27 cellular contexts compared by ENCODE assay signal in the genomic region with DNA sequence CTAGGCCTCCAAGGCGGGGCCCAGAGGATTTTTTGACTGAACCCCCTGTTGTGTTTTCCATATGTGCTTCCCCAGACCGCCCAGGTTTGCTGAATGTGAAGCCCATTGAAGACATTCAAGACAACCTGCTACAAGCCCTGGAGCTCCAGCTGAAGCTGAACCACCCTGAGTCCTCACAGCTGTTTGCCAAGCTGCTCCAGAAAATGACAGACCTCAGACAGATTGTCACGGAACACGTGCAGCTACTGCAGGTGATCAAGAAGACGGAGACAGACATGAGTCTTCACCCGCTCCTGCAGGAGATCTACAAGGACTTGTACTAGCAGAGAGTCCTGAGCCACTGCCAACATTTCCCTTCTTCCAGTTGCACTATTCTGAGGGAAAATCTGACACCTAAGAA. TPM values are rescaled to one million over a fixed set of nuclear protein-coding genes. Genes with fewer than 3 reads are reported as not detected.
DNase-seq lines count a peak whose midpoint lies in the region; ATAC-seq, FAIRE-seq and TF ChIP-seq lines count a peak whose summit lies in the region.
"Had no signal": no experiment of that assay in that cellular context is flagged by ENCODE, and none has a peak within 500 bp of the region (broad histone marks: within the 10 kb centered on the region; RNA-seq: fewer than 3 reads in every experiment).

No MANE protein-coding gene starts in this region.

- no peaks in the 10 kb centered on the region for H3K36me3 Mint-ChIP-seq in natural killer cell
- H3K36me3 Mint-ChIP-seq: CD8-positive, alpha-beta memory T cell had no signal

- BruUV-seq in K562 (replicated peaks; lab: Mats Ljungman, UMichigan): no TSS peak

- H4K20me1 ChIP-seq in K562 (replicated peaks; ENCODE audit: control insufficient read depth, insufficient read depth, low read length): no peaks in the 10 kb centered on the region
- H4K20me1 ChIP-seq: BLaER1 treated with 17β-estradiol and CSF1 and Interleukin-3, amounts not matched to agents 10 nM and 100 nM had no signal

- no peak overlapping the region for H3K4me2 ChIP-seq in K562 (ENCODE audit: insufficient read depth, low read length)
- H3K4me2 ChIP-seq: A549; BLaER1 treated with 17β-estradiol and CSF1 and Interleukin-3, amounts not matched to agents 10 nM and 100 nM had no signal

- no peak overlapping the region for H2AFZ ChIP-seq in K562 (ENCODE audit: low read depth, low read length)
- H2AFZ ChIP-seq: GM23248 had no signal

- in situ Hi-C loops in K562 (cut with MboI): no loop called here

- intact Hi-C loops in K562 (cut with micrococcal nuclease) (no loop called here), posterior vena cava (cut with DNase I) (no loop called here), natural killer cell (cut with micrococcal nuclease) (no loop called here)

- ATAC-seq in K562 (no peak), natural killer cell (no peak)
- ATAC-seq: A549, GM12878 had no signal

- H3K9me1 ChIP-seq in K562 (ENCODE audit: control insufficient read depth, insufficient read depth, low read length): no peaks in the 10 kb centered on the region

- no peak for TF ChIP-seq POLR2A in K562 (conservative IDR thresholded peaks at IDR 0.05)

- H3K36me3 ChIP-seq in K562 (ENCODE audit: control insufficient read depth, insufficient read depth, low read length): no peaks in the 10 kb centered on the region
- H3K36me3 ChIP-seq: BE2C; BLaER1 treated with 17β-estradiol and CSF1 and Interleukin-3, amounts not matched to agents 10 nM and 100 nM had no signal

- no peaks in the 10 kb centered on the region for H3K4me1 ChIP-seq in K562 (replicated peaks in 1 of 2; ENCODE audit: control insufficient read depth in 2 of 2, insufficient read depth in 2 of 2, low read length in 2 of 2)
- H3K4me1 ChIP-seq: A549; BE2C; BLaER1 treated with 17β-estradiol and CSF1 and Interleukin-3, amounts not matched to agents 10 nM and 100 nM had no signal

- TF ChIP-seq EP300 in K562 (IDR thresholded peaks at IDR 0.05; ENCODE audit: low read length): no peak

- no peaks in the 10 kb centered on the region for H3K79me2 ChIP-seq in K562 (ENCODE audit: control insufficient read depth, insufficient read depth, low read length)

- H3K9me3 ChIP-seq in K562 (replicated peaks; ENCODE audit: control insufficient read depth, insufficient read depth, low read depth, low read length): no peaks in the 10 kb centered on the region
- H3K9me3 ChIP-seq: A549; BE2C; BLaER1 treated with 17β-estradiol and CSF1 and Interleukin-3, amounts not matched to agents 10 nM and 100 nM had no signal

- no peak overlapping the region for H3K9ac ChIP-seq in K562 (ENCODE audit: insufficient read depth in 1 of 2, low read depth in 2 of 2, low read length in 2 of 2)
- H3K9ac ChIP-seq: BLaER1 treated with 17β-estradiol and CSF1 and Interleukin-3, amounts not matched to agents 10 nM and 100 nM; GM23248 had no signal

- TF ChIP-seq CTCF in K562 (IDR thresholded peaks at IDR 0.05 in 2 of 3, conservative IDR thresholded peaks at IDR 0.05 in 1 of 3; ENCODE audit: insufficient read depth in 2 of 3, low read depth in 1 of 3, low read length in 3 of 3): no peak
- no peak for TF ChIP-seq CTCF in natural killer cell (IDR thresholded peaks at IDR 0.05)

- no peak overlapping the region for H3K27ac ChIP-seq in K562 (ENCODE audit: extremely low read depth, low read depth, low read length)
- H3K27ac ChIP-seq: A549; BLaER1 treated with 17β-estradiol and CSF1 and Interleukin-3, amounts not matched to agents 10 nM and 100 nM; GM23248 had no signal

- peaks cover 27 to 41% of the 10 kb centered on the region in 2 experiments for H3K27me3 ChIP-seq in K562 (ENCODE audit: control insufficient read depth in 2 of 2, insufficient read depth in 2 of 2, low read length in 2 of 2)
- H3K27me3 ChIP-seq: BE2C; BLaER1 treated with 17β-estradiol and CSF1 and Interleukin-3, amounts not matched to agents 10 nM and 100 nM had no signal

- no peak for TF ChIP-seq RAD21 in K562 (CRISPR knock-in tag; conservative IDR thresholded peaks at IDR 0.05 in 1 of 2, IDR thresholded peaks at IDR 0.05 in 1 of 2)

- CTCF ChIA-PET in K562 (lab: Yijun Ruan, JAX; ENCODE audit: low intra/inter-chr PET ratio): no interaction called here

- no peak overlapping the region for H3K4me3 Mint-ChIP-seq in natural killer cell
- H3K4me3 Mint-ChIP-seq: CD14-positive monocyte; CD4-positive, alpha-beta T cell; CD8-positive, alpha-beta memory T cell had no signal

- WGBS in K562 (ENCODE audit: insufficient coverage, low coverage, missing lambda C conversion rate): under 1% methylated on average over 6 of the region's 6 CpGs

- no peak overlapping the region for H3K27ac Mint-ChIP-seq in natural killer cell
- H3K27ac Mint-ChIP-seq: CD4-positive, alpha-beta T cell; CD8-positive, alpha-beta memory T cell had no signal

- H3K9me3 Mint-ChIP-seq in natural killer cell: no peaks in the 10 kb centered on the region
- H3K9me3 Mint-ChIP-seq: CD4-positive, alpha-beta T cell; CD8-positive, alpha-beta memory T cell had no signal

- no peak for FAIRE-seq in K562 (lab: Jason Lieb, UNC)
- FAIRE-seq: A549, D721Med, GM12878, GM19239, H1 had no signal

- peaks cover 10 to 11% of the 10 kb centered on the region in 2 donors for H3K27me3 Mint-ChIP-seq in natural killer cell (ENCODE audit: low read depth in 2 of 2)
- H3K27me3 Mint-ChIP-seq: CD4-positive, alpha-beta T cell had no signal

- H3K4me3 ChIP-seq in K562: no peak overlapping the region
- H3K4me3 ChIP-seq: A549; BLaER1 treated with 17β-estradiol and CSF1 and Interleukin-3, amounts not matched to agents 10 nM and 100 nM; GM12878; GM23248 had no signal

- DNase-seq in NCI-H2171 treated with DMSO at 0.1 percent for 48 hours (lab: John Stamatoyannopoulos, UW) (peak; percentile 39), NCI-H2171 (lab: John Stamatoyannopoulos, UW) (no peak), K562 (ENCODE audit: extremely low read depth in 1 of 4, low spot score in 3 of 4) (no peak), posterior vena cava (ENCODE audit: low spot score) (peak; percentile 29), NCI-H2081 (lab: John Stamatoyannopoulos, UW) (no peak), natural killer cell (no peak), kidney tubule cell (ENCODE audit: low spot score) (no peak)
- DNase-seq: 8988T; ACHN; AML-193; BE2C; CD4-positive, alpha-beta T cell; CD8-positive, alpha-beta memory T cell; DMS153; DMS79; EL; GDM1; GM23248; H7; HCEC 1CT had no signal

- POLR2A ChIA-PET in K562 (lab: Yijun Ruan, JAX): interaction anchor here (0.8 kb wide), 1 partner anchor 24 kb away, joined by 3 read pairs; no protein-coding TSS in a partner anchor

- no peaks in the 10 kb centered on the region for H3K4me1 Mint-ChIP-seq in natural killer cell
- H3K4me1 Mint-ChIP-seq: CD8-positive, alpha-beta memory T cell had no signal

TF ChIP-seq in K562, 482 proteins besides CTCF, POLR2A, EP300 and RAD21:
- TF ChIP-seq TEAD2 (tag; IDR thresholded peaks at IDR 0.05): no peak
- peak; percentile 86; the same call in 1 of the 2 replicates for TF ChIP-seq CREM (IDR thresholded peaks at IDR 0.05; ENCODE audit: low read depth)

RNA-seq across cellular contexts. Expression of a gene that starts 50.5 kb away (rescaled TPM):
- 122 and 144 TPM in 2 replicates for total RNA-seq in K562 (2011; cell fraction: chromatin; rRNA removed; ENCODE audit: low replicate concordance)
- total RNA-seq in K562 (2011; cell fraction: nucleolus; rRNA removed): 63.7 and 68.7 TPM in 2 replicates
- 97.8 and 189 TPM in 2 replicates for total RNA-seq in K562 (2011; cell fraction: nucleoplasm; rRNA removed)
- total RNA-seq in K562 (2014; rRNA removed) (38.5 and 40.4 TPM in 2 replicates), K562 (2014; rRNA removed; fragmentation: Illumina TruSeq; extraction: Trizol) (52.8 and 55.9 TPM in 2 replicates), K562 (2015; rRNA removed; fragmentation: Illumina TruSeq; extraction: Trizol) (53.0 and 55.2 TPM in 2 replicates), K562 (2021) (39.9 TPM in 2 replicates), posterior vena cava (10 to 100 TPM; 13.8 TPM), natural killer cell (10 to 100 TPM in 1 of 3 donors, 1 to 10 TPM in 2; 4.1 to 11.4 (median 5.7) TPM)
- polyA plus RNA-seq in K562 (2011; rRNA removed) (39.4 and 43.7 TPM in 2 replicates), K562 (2014; fragmentation: Illumina TruSeq; extraction: Trizol) (48.2 and 55.6 TPM in 2 replicates), K562 (2014; fragmentation: Nextera tagmentation; extraction: Ambion mirVana) (10 to 100 TPM; 39.3 to 76.3 TPM), K562 (2014; rRNA removed) (46.6 and 50.8 TPM in 2 replicates)
- 15.6 and 18.3 TPM in 2 replicates for polyA plus RNA-seq in K562 (2011; cell fraction: cytosol; rRNA removed)
- 53.0 and 76.1 TPM in 2 replicates for polyA plus RNA-seq in K562 (2011; cell fraction: nucleus; rRNA removed)
- polyA plus RNA-seq in K562 (2012): 29.0 and 36.0 TPM in 2 replicates
- 63.4 and 74.4 TPM in 2 replicates for polyA minus RNA-seq in K562 (2011; rRNA and poly(A)+ RNA removed)
- 14.2 and 22.0 TPM in 2 replicates for polyA minus RNA-seq in K562 (2011; cell fraction: cytosol; rRNA and poly(A)+ RNA removed)
- 40.0 and 47.9 TPM in 2 replicates for polyA minus RNA-seq in K562 (2011; cell fraction: nucleus; rRNA and poly(A)+ RNA removed)

Comparison
In these comparisons a context has a peak if more than half of its experiments do, and no peak if none do; other contexts are left out.
1. DNase-seq: peak in NCI-H2171 treated with DMSO at 0.1 percent for 48 hours (single experiment) and posterior vena cava (single experiment); none in NCI-H2171 (single experiment), K562 (0 of 4), NCI-H2081 (0 of 2), natural killer cell (single experiment) and kidney tubule cell (single experiment).